ENCODE assay signal across 1 cellular context in the genomic region with DNA sequence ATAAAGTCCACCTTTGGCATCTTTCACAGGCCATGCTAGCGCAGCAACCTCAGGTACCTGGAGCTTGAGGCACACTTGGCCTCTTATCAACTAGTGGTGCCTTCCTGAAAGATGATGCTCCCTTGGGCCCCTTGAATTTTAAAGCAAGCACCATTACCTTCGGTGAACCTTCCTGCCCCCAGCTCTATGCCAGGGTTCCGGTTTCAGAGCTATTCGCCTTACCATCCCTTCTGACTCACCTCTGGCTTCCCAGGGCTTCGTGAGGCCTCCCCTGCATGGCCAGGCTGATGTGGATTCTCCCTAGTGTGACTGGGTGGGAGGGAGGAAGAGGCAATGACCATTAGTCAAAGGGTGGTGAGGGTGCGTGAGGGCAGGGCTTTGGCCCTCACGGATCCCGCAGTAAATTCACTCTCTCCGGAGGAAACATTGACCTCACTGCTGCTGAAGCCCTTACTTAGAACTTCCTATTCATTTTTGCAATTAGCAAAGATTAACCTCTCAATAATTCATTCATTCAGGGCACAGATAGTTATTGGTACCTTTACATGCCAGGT.
TF ChIP-seq lines count a peak whose summit lies in the region.

No MANE protein-coding gene starts in this region.

TF ChIP-seq in SK-N-SH treated with all-trans-retinoic acid at 6 μM for 48 hours, 23 proteins besides CTCF, POLR2A, EP300 and RAD21 (continued from another document):
- TF ChIP-seq, protein P1, sequence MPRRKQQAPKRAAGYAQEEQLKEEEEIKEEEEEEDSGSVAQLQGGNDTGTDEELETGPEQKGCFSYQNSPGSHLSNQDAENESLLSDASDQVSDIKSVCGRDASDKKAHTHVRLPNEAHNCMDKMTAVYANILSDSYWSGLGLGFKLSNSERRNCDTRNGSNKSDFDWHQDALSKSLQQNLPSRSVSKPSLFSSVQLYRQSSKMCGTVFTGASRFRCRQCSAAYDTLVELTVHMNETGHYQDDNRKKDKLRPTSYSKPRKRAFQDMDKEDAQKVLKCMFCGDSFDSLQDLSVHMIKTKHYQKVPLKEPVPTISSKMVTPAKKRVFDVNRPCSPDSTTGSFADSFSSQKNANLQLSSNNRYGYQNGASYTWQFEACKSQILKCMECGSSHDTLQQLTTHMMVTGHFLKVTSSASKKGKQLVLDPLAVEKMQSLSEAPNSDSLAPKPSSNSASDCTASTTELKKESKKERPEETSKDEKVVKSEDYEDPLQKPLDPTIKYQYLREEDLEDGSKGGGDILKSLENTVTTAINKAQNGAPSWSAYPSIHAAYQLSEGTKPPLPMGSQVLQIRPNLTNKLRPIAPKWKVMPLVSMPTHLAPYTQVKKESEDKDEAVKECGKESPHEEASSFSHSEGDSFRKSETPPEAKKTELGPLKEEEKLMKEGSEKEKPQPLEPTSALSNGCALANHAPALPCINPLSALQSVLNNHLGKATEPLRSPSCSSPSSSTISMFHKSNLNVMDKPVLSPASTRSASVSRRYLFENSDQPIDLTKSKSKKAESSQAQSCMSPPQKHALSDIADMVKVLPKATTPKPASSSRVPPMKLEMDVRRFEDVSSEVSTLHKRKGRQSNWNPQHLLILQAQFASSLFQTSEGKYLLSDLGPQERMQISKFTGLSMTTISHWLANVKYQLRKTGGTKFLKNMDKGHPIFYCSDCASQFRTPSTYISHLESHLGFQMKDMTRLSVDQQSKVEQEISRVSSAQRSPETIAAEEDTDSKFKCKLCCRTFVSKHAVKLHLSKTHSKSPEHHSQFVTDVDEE (CRISPR knock-in tag; IDR thresholded peaks at IDR 0.05): no peak
- no peak for TF ChIP-seq TOX (CRISPR knock-in tag; IDR thresholded peaks at IDR 0.05; ENCODE audit: borderline replicate concordance)
- TF ChIP-seq OSR1 (CRISPR knock-in tag; IDR thresholded peaks at IDR 0.05): no peak
- TF ChIP-seq, protein P2, sequence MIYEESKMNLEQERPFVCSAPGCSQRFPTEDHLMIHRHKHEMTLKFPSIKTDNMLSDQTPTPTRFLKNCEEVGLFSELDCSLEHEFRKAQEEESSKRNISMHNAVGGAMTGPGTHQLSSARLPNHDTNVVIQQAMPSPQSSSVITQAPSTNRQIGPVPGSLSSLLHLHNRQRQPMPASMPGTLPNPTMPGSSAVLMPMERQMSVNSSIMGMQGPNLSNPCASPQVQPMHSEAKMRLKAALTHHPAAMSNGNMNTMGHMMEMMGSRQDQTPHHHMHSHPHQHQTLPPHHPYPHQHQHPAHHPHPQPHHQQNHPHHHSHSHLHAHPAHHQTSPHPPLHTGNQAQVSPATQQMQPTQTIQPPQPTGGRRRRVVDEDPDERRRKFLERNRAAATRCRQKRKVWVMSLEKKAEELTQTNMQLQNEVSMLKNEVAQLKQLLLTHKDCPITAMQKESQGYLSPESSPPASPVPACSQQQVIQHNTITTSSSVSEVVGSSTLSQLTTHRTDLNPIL (CRISPR knock-in tag; IDR thresholded peaks at IDR 0.05; ENCODE audit: low read depth): no peak
- no peak for TF ChIP-seq ZNF70 (CRISPR knock-in tag; IDR thresholded peaks at IDR 0.05)
- no peak for TF ChIP-seq TCF4 (CRISPR knock-in tag; IDR thresholded peaks at IDR 0.05; ENCODE audit: borderline replicate concordance)
- TF ChIP-seq ESRRG (CRISPR knock-in tag; IDR thresholded peaks at IDR 0.05): no peak
